In the genomic region with DNA sequence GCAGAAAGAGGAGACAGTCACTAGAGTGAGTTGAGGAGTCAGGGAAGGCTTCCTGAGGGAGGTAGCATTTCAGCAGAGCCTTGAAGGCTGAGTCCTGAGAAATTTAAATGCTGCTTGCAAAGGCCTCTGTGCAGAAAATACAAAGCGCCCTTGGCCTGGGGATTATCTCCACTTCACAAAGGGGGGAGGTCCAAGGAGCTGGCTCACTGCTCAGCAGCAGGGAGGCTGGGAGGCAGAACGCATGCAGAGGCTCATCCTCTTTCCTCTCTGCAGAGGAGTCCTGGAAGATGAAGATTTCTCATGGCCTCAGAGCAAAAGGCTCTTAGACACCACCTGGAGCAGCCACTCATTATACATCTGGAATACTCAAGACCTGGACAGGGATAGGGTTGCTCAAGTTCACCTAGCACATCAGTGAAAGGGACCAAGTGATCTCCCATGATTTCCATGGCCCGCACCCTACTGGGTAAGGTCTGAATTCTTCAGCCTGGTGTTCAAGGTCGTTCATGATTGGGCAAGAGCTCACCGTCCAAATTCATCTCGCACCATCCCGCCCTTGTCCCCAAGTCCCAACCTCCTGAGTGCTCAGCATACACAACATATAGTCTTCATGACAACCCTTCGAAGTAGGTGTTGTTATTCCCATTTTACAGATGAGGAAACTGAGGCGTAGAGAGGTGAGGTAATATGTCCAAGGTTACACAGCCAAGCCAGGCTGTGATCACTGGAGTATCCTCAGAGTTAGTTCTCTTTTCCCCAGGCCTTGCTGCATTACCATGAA, we compare ENCODE assay signal across 22 cellular contexts. TPM values are rescaled to one million over a fixed set of nuclear protein-coding genes. Genes with fewer than 3 reads are reported as not detected.
A peak's percentile ranks its signal among the peaks of the same experiment; 100 is the strongest.
DNase-seq lines count a peak whose midpoint lies in the region; ATAC-seq, FAIRE-seq and TF ChIP-seq lines count a peak whose summit lies in the region.
"Had no signal": no experiment of that assay in that cellular context is flagged by ENCODE, and none has a peak within 500 bp of the region (broad histone marks: within the 10 kb centered on the region; RNA-seq: fewer than 3 reads in every experiment).

No MANE protein-coding gene starts in this region.

- no peak for ATAC-seq in HG02798 (IDR thresholded peaks at IDR 0.05; ENCODE audit: poor library complexity, unreplicated experiment)
- ATAC-seq: GM12878 had no signal

- H2AK5ac ChIP-seq in mesenchymal stem cell (ENCODE audit: low read length, severe bottlenecking) = no peak overlapping the region

- peak; percentile 68 to 81 for DNase-seq in NCI-H524 (lab: John Stamatoyannopoulos, UW)
- no peak for DNase-seq in bronchial epithelial cell (ENCODE audit: low read depth)
- no peak for DNase-seq in mesenchymal stem cell
- DNase-seq in SIG-M5 treated with dmso at 0.1 percent for 504 hours (lab: John Stamatoyannopoulos, UW; ENCODE audit: unreplicated experiment) = no peak
- no peak for DNase-seq in stimulated activated naive CD4-positive, alpha-beta T cell (lab: John Stamatoyannopoulos, UW)
- DNase-seq: C1 segment of cervical spinal cord, DND-41, GDM1, GOT3, Karpas-422, MG63, NCI-H1092, NCI-H146, NCI-H2081 treated with DMSO at 0.1 percent for 48 hours, NCI-H2227 treated with DMSO at 0.1 percent for 48 hours, NCI-H526, SHP77 treated with DMSO at 0.1 percent for 48 hours had no signal

- no peak for TF ChIP-seq CTCF in bronchial epithelial cell (IDR thresholded peaks at IDR 0.05; ENCODE audit: insufficient read depth, low read length, severe bottlenecking)

- WGBS in mesenchymal stem cell = 94% methylated on average over 8 of the region's 9 CpGs

- H2AFZ ChIP-seq in mesenchymal stem cell (ENCODE audit: low read depth, low read length) = no peak overlapping the region

- H3K4ac ChIP-seq in mesenchymal stem cell (ENCODE audit: low read depth in 1 of 2, low read length in 2 of 2) = no peak overlapping the region

- H2BK12ac ChIP-seq in mesenchymal stem cell (ENCODE audit: low read length in 2 of 2) = peak overlapping the region in 1 of 2 experiments; percentile 0

- H3K9ac ChIP-seq in mesenchymal stem cell (ENCODE audit: low read length) (no peak overlapping the region), stomach smooth muscle (ENCODE audit: low read length in 2 of 2) (no peak overlapping the region)

- H3K79me1 ChIP-seq in mesenchymal stem cell (replicated peaks; ENCODE audit: low read length, poor library complexity, severe bottlenecking) = no peaks in the 10 kb centered on the region

- no peak overlapping the region for H3K23ac ChIP-seq in mesenchymal stem cell (ENCODE audit: low read length in 2 of 2)

- H3K9me3 ChIP-seq in mesenchymal stem cell (ENCODE audit: control insufficient read depth, low read length) (peaks cover 9% of the 10 kb centered on the region), stomach smooth muscle (ENCODE audit: control insufficient read depth in 2 of 2, low read length in 2 of 2) (peaks cover 0 to 5% of the 10 kb centered on the region in 2 donors)

- H3K27ac ChIP-seq in mesenchymal stem cell (ENCODE audit: low read length, poor library complexity, severe bottlenecking) = no peak overlapping the region
- peak overlapping the region; percentile 96 for H3K27ac ChIP-seq in stomach smooth muscle (ENCODE audit: low read length)

- H3K4me1 ChIP-seq in mesenchymal stem cell (ENCODE audit: control insufficient read depth, insufficient read depth, low read depth, low read length) = peaks cover 7% of the 10 kb centered on the region
- H3K4me1 ChIP-seq in stomach smooth muscle (ENCODE audit: control insufficient read depth, insufficient read depth, low read length) = peaks cover 49% of the 10 kb centered on the region

- no peak overlapping the region for H3K18ac ChIP-seq in mesenchymal stem cell (ENCODE audit: low read depth in 1 of 2, low read length in 2 of 2)

- no peak overlapping the region for H3K4me2 ChIP-seq in mesenchymal stem cell (ENCODE audit: low read length, poor library complexity, severe bottlenecking)

- H3K27me3 ChIP-seq in bronchial epithelial cell (ENCODE audit: control insufficient read depth, insufficient read depth, low read length) (no peaks in the 10 kb centered on the region), mesenchymal stem cell (ENCODE audit: control insufficient read depth in 1 of 2, insufficient read depth in 1 of 2, low read length in 2 of 2) (no peaks in the 10 kb centered on the region), stomach smooth muscle (ENCODE audit: control insufficient read depth in 1 of 2, insufficient read depth in 2 of 2, low read length in 2 of 2) (no peaks in the 10 kb centered on the region)
- H3K27me3 ChIP-seq: MG63 had no signal

- FAIRE-seq in bronchial epithelial cell (lab: Jason Lieb, UNC) = peak; percentile 60
- FAIRE-seq: GM12878 had no signal

- no peak overlapping the region for H2BK120ac ChIP-seq in mesenchymal stem cell (ENCODE audit: low read depth, low read length)

- H4K91ac ChIP-seq in mesenchymal stem cell (ENCODE audit: low read length) = peak overlapping the region; percentile 56

- H3K14ac ChIP-seq in mesenchymal stem cell (ENCODE audit: low read length in 2 of 2) = no peak overlapping the region

- H2BK15ac ChIP-seq in mesenchymal stem cell (ENCODE audit: low read depth, poor library complexity, severe bottlenecking) = peak overlapping the region; percentile 34

- no peak overlapping the region for H2BK5ac ChIP-seq in mesenchymal stem cell (ENCODE audit: low read depth, low read length, poor library complexity, severe bottlenecking)

- H3K36me3 ChIP-seq in bronchial epithelial cell (ENCODE audit: control insufficient read depth, insufficient read depth, low read length) (no peaks in the 10 kb centered on the region), mesenchymal stem cell (ENCODE audit: control insufficient read depth in 1 of 2, insufficient read depth in 2 of 2, low read depth in 1 of 2, low read length in 2 of 2) (no peaks in the 10 kb centered on the region), stomach smooth muscle (ENCODE audit: control insufficient read depth in 2 of 2, insufficient read depth in 2 of 2, low read length in 2 of 2) (no peaks in the 10 kb centered on the region)
- H3K36me3 ChIP-seq: MG63 had no signal

- no peak overlapping the region for H4K8ac ChIP-seq in mesenchymal stem cell (ENCODE audit: low read length)

- no peak overlapping the region for H3K4me3 ChIP-seq in bronchial epithelial cell (ENCODE audit: low read depth, low read length)
- H3K4me3 ChIP-seq in mesenchymal stem cell (ENCODE audit: insufficient read depth in 1 of 2, low read depth in 1 of 2, low read length in 2 of 2) = no peak overlapping the region
- H3K4me3 ChIP-seq in stomach smooth muscle (ENCODE audit: low read length in 2 of 2) = no peak overlapping the region
- H3K4me3 ChIP-seq: GM12878, MG63 had no signal

RNA-seq across cellular contexts. Expression of gene SLC1A7, which starts 9.0 kb away (rescaled TPM):
- total RNA-seq in bronchial epithelial cell = not detected in 2 replicates
- 2.3 TPM for polyA plus RNA-seq in mesenchymal stem cell (2013, experiment 1 of 2)
- 2.2 TPM for polyA plus RNA-seq in mesenchymal stem cell (2013, experiment 2 of 2)
- total RNA-seq: A673, GM12878, RPMI7951 had no signal
- polyA plus RNA-seq: GM12878 had no signal

Comparison
In these comparisons a context has a peak if more than half of its experiments do, and no peak if none do; other contexts are left out.
1. DNase-seq: peak in NCI-H524 (2 of 2); none in bronchial epithelial cell (single experiment), mesenchymal stem cell (single experiment), SIG-M5 treated with dmso at 0.1 percent for 504 hours (single experiment) and stimulated activated naive CD4-positive, alpha-beta T cell (0 of 6).